In the genomic region with DNA sequence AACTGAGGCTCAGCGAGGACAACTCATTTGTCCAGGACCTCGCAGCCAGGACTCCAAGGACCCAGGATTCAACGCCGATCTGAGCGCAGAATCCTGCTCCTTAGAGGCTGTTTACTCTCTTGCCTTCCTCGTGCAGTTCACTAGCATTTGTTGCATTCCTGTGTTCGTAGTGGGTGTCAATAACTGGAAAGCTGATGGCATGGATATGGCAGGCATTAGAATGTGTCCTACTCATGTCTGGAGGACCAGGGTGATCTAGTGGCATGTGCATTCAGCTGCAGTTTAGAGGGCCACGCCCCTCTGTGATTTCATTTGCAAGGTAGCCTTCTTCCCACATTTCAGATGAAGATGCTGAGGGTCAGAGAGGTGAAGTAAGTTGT, we compare ENCODE assay signal across 8 cellular contexts. TPM values are rescaled to one million over a fixed set of nuclear protein-coding genes. Genes with fewer than 3 reads are reported as not detected.
DNase-seq lines count a peak whose midpoint lies in the region; ATAC-seq, FAIRE-seq and TF ChIP-seq lines count a peak whose summit lies in the region.

No MANE protein-coding gene starts in this region.

- peaks cover 11 to 18% (median 16%) of the 10 kb centered on the region in 3 donors for H3K4me1 Mint-ChIP-seq in T-cell

- no peak overlapping the region for H3K27ac Mint-ChIP-seq in T-cell

- H3K4me3 ChIP-seq in right cardiac atrium (ENCODE audit: low read length) (peak overlapping the region; percentile 66), skeletal muscle cell (ENCODE audit: low read depth, low read length) (peak overlapping the region; percentile 63)

- no peaks in the 10 kb centered on the region for H3K36me3 Mint-ChIP-seq in T-cell

- no peak for ATAC-seq in T-cell (replicated peaks in 1 of 4)
- no peak for ATAC-seq in right cardiac atrium
- ATAC-seq in GM21717 (IDR thresholded peaks at IDR 0.05; ENCODE audit: unreplicated experiment): no peak

- H3K27me3 ChIP-seq in right cardiac atrium (ENCODE audit: control insufficient read depth, insufficient read depth): no peaks in the 10 kb centered on the region

- no peaks in the 10 kb centered on the region for H3K9me3 ChIP-seq in right cardiac atrium (ENCODE audit: control insufficient read depth, low read length)

- no peaks in the 10 kb centered on the region for H3K9me3 Mint-ChIP-seq in T-cell

- TF ChIP-seq POLR2A in H54 (IDR thresholded peaks at IDR 0.05; ENCODE audit: low read depth, low read length): no peak

- CTCF ChIA-PET in T-cell (lab: Charles Lee): interaction anchor here in 1 of 2 donors (0.6 to 0.7 kb wide), 2 partner anchors 82 to 626 kb away, joined by 3 read pairs; no protein-coding TSS in a partner anchor

- intact Hi-C loops in right cardiac atrium (cut with DNase I): no loop called here

- peaks cover 17 to 24% of the 10 kb centered on the region in 2 donors for H3K27me3 Mint-ChIP-seq in T-cell

- peak overlapping the region; percentile 68 to 84 (median 78) for H3K4me3 Mint-ChIP-seq in T-cell

- DNase-seq in GM03348 (ENCODE audit: low spot score) (peak; percentile 54), T-cell (no peak), right cardiac atrium (no peak), skeletal muscle cell (ENCODE audit: low read depth) (no peak), H54 (ENCODE audit: insufficient read length, low spot score) (no peak), iPS-NIHi11 (ENCODE audit: low spot score) (no peak), H4 (ENCODE audit: low spot score) (no peak)

- FAIRE-seq in H54 (lab: Jason Lieb, UNC): no peak

- POLR2A ChIA-PET in T-cell (lab: Charles Lee): no interaction called here

- H3K4me1 ChIP-seq in right cardiac atrium (ENCODE audit: control insufficient read depth, insufficient read depth, low read length): peaks cover 3% of the 10 kb centered on the region

- H3K27ac ChIP-seq in right cardiac atrium (ENCODE audit: low read length): no peak overlapping the region

- 48% methylated on average over 8 of the region's 8 CpGs for WGBS in right cardiac atrium

RNA-seq across cellular contexts. Expression of a gene that starts 0.5 kb away (rescaled TPM):
- total RNA-seq in T-cell (1 to 10 TPM in 4 of 5 donors, under 1 TPM in 1; 0.76 to 2.8 (median 1.8) TPM), right cardiac atrium (10 to 100 TPM; 13.1 to 69.5 (median 29.2) TPM)
- polyA plus RNA-seq in right cardiac atrium: 12.7 TPM
- 5.7 and 10.3 TPM in 2 replicates for total RNA-seq in H4 (2014; rRNA removed; shearing (Covaris generic))
